Comparison of ENCODE assay signal across 18 cellular contexts in genomic region chr13:105464249-105464648, GRCh38. TPM values are rescaled to one million over a fixed set of nuclear protein-coding genes. Genes with fewer than 3 reads are reported as not detected.
DNase-seq lines count a peak whose midpoint lies in the region; ATAC-seq and TF ChIP-seq lines count a peak whose summit lies in the region.
"Had no signal": no experiment of that assay in that cellular context is flagged by ENCODE, and none has a peak within 500 bp of the region (broad histone marks: within the 10 kb centered on the region; RNA-seq: fewer than 3 reads in every experiment).

No MANE protein-coding gene starts in this region.

- peaks cover 4% of the 10 kb centered on the region for H3K27me3 Mint-ChIP-seq in nephron progenitor cell (ENCODE audit: low read depth, poor library complexity)
- no peaks in the 10 kb centered on the region for H3K27me3 Mint-ChIP-seq in activated T-helper 1 cell treated with anti-CD3 and anti-CD28 coated beads, Interleukin-12 subunit alpha, Interleukin-12 subunit beta, Interleukin-2, Interleukin-4 antibody, amounts not matched to agents 30 ng/mL and 10 ng/mL and 1 ng/mL, durations not matched to agents 14 hours and 24 hours and 36 hours (ENCODE audit: insufficient read depth)

- peak overlapping the region; percentile 32 for H3K27ac Mint-ChIP-seq in nephron progenitor cell
- H3K27ac Mint-ChIP-seq in activated T-helper 1 cell treated with anti-CD3 and anti-CD28 coated beads, Interleukin-12 subunit alpha, Interleukin-12 subunit beta, Interleukin-2, Interleukin-4 antibody, amounts not matched to agents 30 ng/mL and 10 ng/mL and 1 ng/mL, durations not matched to agents 14 hours and 24 hours and 36 hours, result no peak overlapping the region
- H3K27ac Mint-ChIP-seq: CD14-positive monocyte had no signal

- no peak overlapping the region for H3K27ac ChIP-seq in RWPE2 (ENCODE audit: poor library complexity, severe bottlenecking)
- peak overlapping the region; percentile 15 for H3K27ac ChIP-seq in epithelial cell of prostate

- H3K9me3 ChIP-seq in RWPE2 (ENCODE audit: severe bottlenecking), result no peaks in the 10 kb centered on the region
- H3K9me3 ChIP-seq: HAP-1, MG63 had no signal

- no peaks in the 10 kb centered on the region for H3K36me3 Mint-ChIP-seq in nephron progenitor cell (ENCODE audit: low read depth)
- H3K36me3 Mint-ChIP-seq in activated T-helper 1 cell treated with anti-CD3 and anti-CD28 coated beads, Interleukin-12 subunit alpha, Interleukin-12 subunit beta, Interleukin-2, Interleukin-4 antibody, amounts not matched to agents 30 ng/mL and 10 ng/mL and 1 ng/mL, durations not matched to agents 14 hours and 24 hours and 36 hours (ENCODE audit: low read depth), result no peaks in the 10 kb centered on the region
- H3K36me3 Mint-ChIP-seq: CD14-positive monocyte had no signal

- no peaks in the 10 kb centered on the region for H3K27me3 ChIP-seq in RWPE2 (ENCODE audit: insufficient read depth, poor library complexity, severe bottlenecking)
- H3K27me3 ChIP-seq: MG63 had no signal

- ATAC-seq in RWPE2 (ENCODE audit: low read depth) (peak; percentile 54; the same call in 2 of the 3 replicates), GM19463 (IDR thresholded peaks at IDR 0.05; ENCODE audit: unreplicated experiment) (no peak)

- H3K4me1 Mint-ChIP-seq in nephron progenitor cell, result peaks cover 9% of the 10 kb centered on the region
- H3K4me1 Mint-ChIP-seq in activated T-helper 1 cell treated with anti-CD3 and anti-CD28 coated beads, Interleukin-12 subunit alpha, Interleukin-12 subunit beta, Interleukin-2, Interleukin-4 antibody, amounts not matched to agents 30 ng/mL and 10 ng/mL and 1 ng/mL, durations not matched to agents 14 hours and 24 hours and 36 hours (ENCODE audit: low read depth), result no peaks in the 10 kb centered on the region
- H3K4me1 Mint-ChIP-seq: CD14-positive monocyte had no signal

- H3K4me3 ChIP-seq in RWPE2 (ENCODE audit: severe bottlenecking), result no peak overlapping the region
- H3K4me3 ChIP-seq: HAP-1, MG63 had no signal

- no peak overlapping the region for H3K4me3 Mint-ChIP-seq in nephron progenitor cell
- H3K4me3 Mint-ChIP-seq in activated T-helper 1 cell treated with anti-CD3 and anti-CD28 coated beads, Interleukin-12 subunit alpha, Interleukin-12 subunit beta, Interleukin-2, Interleukin-4 antibody, amounts not matched to agents 30 ng/mL and 10 ng/mL and 1 ng/mL, durations not matched to agents 14 hours and 24 hours and 36 hours, result no peak overlapping the region
- H3K4me3 Mint-ChIP-seq: CD14-positive monocyte had no signal

- H3K9me3 Mint-ChIP-seq in nephron progenitor cell, result peaks cover 4% of the 10 kb centered on the region
- no peaks in the 10 kb centered on the region for H3K9me3 Mint-ChIP-seq in activated T-helper 1 cell treated with anti-CD3 and anti-CD28 coated beads, Interleukin-12 subunit alpha, Interleukin-12 subunit beta, Interleukin-2, Interleukin-4 antibody, amounts not matched to agents 30 ng/mL and 10 ng/mL and 1 ng/mL, durations not matched to agents 14 hours and 24 hours and 36 hours

- peak; percentile 16 for DNase-seq in EL
- DNase-seq in RWPE2 (ENCODE audit: low spot score), result no peak
- peak; percentile 26 for DNase-seq in epithelial cell of prostate (ENCODE audit: low read depth, low spot score)
- no peak for DNase-seq in nephron progenitor cell
- DNase-seq in dedifferentiated amniotic fluid mesenchymal stem cell (ENCODE audit: extremely low spot score), result no peak
- DNase-seq in NCI-H146 (lab: John Stamatoyannopoulos, UW), result no peak
- no peak for DNase-seq in activated T-helper 1 cell treated with anti-CD3 and anti-CD28 coated beads, Interleukin-12 subunit alpha, Interleukin-12 subunit beta, Interleukin-2, Interleukin-4 antibody, amounts not matched to agents 30 ng/mL and 10 ng/mL and 1 ng/mL, durations not matched to agents 14 hours and 24 hours and 36 hours (ENCODE audit: low spot score)
- DNase-seq: COR-L47, DMS153, KBM-7, MG63, NCI-H1092 treated with DMSO at 0.1 percent for 48 hours, NCI-H187, NCI-H524 had no signal

- intact Hi-C loops in activated T-helper 1 cell treated with anti-CD3 and anti-CD28 coated beads, Interleukin-12 subunit alpha, Interleukin-12 subunit beta, Interleukin-2, Interleukin-4 antibody, amounts not matched to agents 30 ng/mL and 10 ng/mL and 1 ng/mL, durations not matched to agents 14 hours and 24 hours and 36 hours (cut with micrococcal nuclease), result no loop called here

- peaks cover 11% of the 10 kb centered on the region for H3K4me1 ChIP-seq in RWPE2 (ENCODE audit: insufficient read depth, poor library complexity, severe bottlenecking)
- H3K4me1 ChIP-seq: HAP-1 had no signal

- no peaks in the 10 kb centered on the region for H3K36me3 ChIP-seq in RWPE2 (ENCODE audit: low read depth)
- H3K36me3 ChIP-seq: HAP-1, MG63 had no signal

- TF ChIP-seq CTCF in RWPE2 (IDR thresholded peaks at IDR 0.05; ENCODE audit: poor library complexity, severe bottlenecking) (no peak), nephron progenitor cell (IDR thresholded peaks at IDR 0.05) (no peak)

RNA-seq across cellular contexts. Expression of gene DAOA, which starts 1.6 kb away (rescaled TPM):
- not detected in 2 replicates for total RNA-seq in activated T-helper 1 cell treated with anti-CD3 and anti-CD28 coated beads, Interleukin-12 subunit alpha, Interleukin-12 subunit beta, Interleukin-2, Interleukin-4 antibody, amounts not matched to agents 30 ng/mL and 10 ng/mL and 1 ng/mL, durations not matched to agents 14 hours and 24 hours and 36 hours
- total RNA-seq: A172 had no signal

Comparison
In these comparisons a context has a peak if more than half of its experiments do, and no peak if none do; other contexts are left out.
1. DNase-seq: peak in EL (single experiment) and epithelial cell of prostate (single experiment); none in RWPE2 (single experiment), nephron progenitor cell (single experiment), dedifferentiated amniotic fluid mesenchymal stem cell (single experiment), NCI-H146 (single experiment) and activated T-helper 1 cell treated with anti-CD3 and anti-CD28 coated beads, Interleukin-12 subunit alpha, Interleukin-12 subunit beta, Interleukin-2, Interleukin-4 antibody, amounts not matched to agents 30 ng/mL and 10 ng/mL and 1 ng/mL, durations not matched to agents 14 hours and 24 hours and 36 hours (single experiment).